In genomic region chr10:14839305-14839695, GRCh38 we compare ENCODE assay signal across 8 cellular contexts. TPM values are rescaled to one million over a fixed set of nuclear protein-coding genes. Genes with fewer than 3 reads are reported as not detected.
DNase-seq lines count a peak whose midpoint lies in the region; ATAC-seq and TF ChIP-seq lines count a peak whose summit lies in the region.

No MANE protein-coding gene starts in this region.

- H3K27me3 Mint-ChIP-seq in memory B cell, result no peaks in the 10 kb centered on the region

- DNase-seq in AG04449 (ENCODE audit: low read depth, low spot score) (no peak), body of pancreas (peak in 2 of 4 donors; percentile 21 to 24), memory B cell (ENCODE audit: low spot score in 2 of 2) (no peak), aorta (peak in 1 of 2 donors; percentile 68), NCI-H1417 (lab: John Stamatoyannopoulos, UW) (no peak)

- peak overlapping the region; percentile 98; the same call in 1 of the 2 replicates for H3K27ac ChIP-seq in HUES64 (ENCODE audit: low read depth, low read length)
- peak overlapping the region in 3 of 4 donors; percentile 95 to 97 (median 97) for H3K27ac ChIP-seq in body of pancreas
- H3K27ac ChIP-seq in aorta (ENCODE audit: low read depth in 1 of 2, low read length in 2 of 2), result peak overlapping the region in 1 of 2 donors; percentile 92

- WGBS in HUES64, result 18% methylated on average over 14 of the region's 14 CpGs
- WGBS in body of pancreas, 2 donors, result 5 to 7% methylated on average over 14 of the region's 14 CpGs
- 8 to 12% methylated on average over 14 of the region's 14 CpGs for WGBS in aorta, 2 donors

- peak overlapping the region; percentile 98 for H3K4me3 ChIP-seq in AG04449 (ENCODE audit: low read depth, low read length)
- peak overlapping the region; percentile 97 for H3K4me3 ChIP-seq in HUES64 (ENCODE audit: low read length)
- peak overlapping the region; percentile 67 to 94 for H3K4me3 ChIP-seq in body of pancreas
- H3K4me3 ChIP-seq in aorta (ENCODE audit: low read length in 2 of 2), result peak overlapping the region; percentile 81 to 93

- H3K9me3 Mint-ChIP-seq in memory B cell, result no peaks in the 10 kb centered on the region

- H3K27me3 ChIP-seq in HUES64 (ENCODE audit: insufficient read depth, low read length) (no peaks in the 10 kb centered on the region), body of pancreas (no peaks in the 10 kb centered on the region), aorta (ENCODE audit: control insufficient read depth in 1 of 2, insufficient read depth in 2 of 2, low read length in 1 of 2) (no peaks in the 10 kb centered on the region)

- peak overlapping the region; percentile 97 for H3K9ac ChIP-seq in HUES64 (ENCODE audit: low read depth, low read length)

- no peak for ATAC-seq in body of pancreas
- ATAC-seq in memory B cell (ENCODE audit: low read depth), result no peak
- ATAC-seq in aorta (ENCODE audit: low FRiP score), result no peak
- ATAC-seq in GM19328 (IDR thresholded peaks at IDR 0.05; ENCODE audit: unreplicated experiment), result no peak
- no peak for ATAC-seq in HG03432 (IDR thresholded peaks at IDR 0.05; ENCODE audit: unreplicated experiment)

- peak in 1 of 3 donors; percentile 3 for TF ChIP-seq POLR2A in body of pancreas (IDR thresholded peaks at IDR 0.05)

- H3K27ac Mint-ChIP-seq in memory B cell, result peak overlapping the region; percentile 98

- H3K4me1 Mint-ChIP-seq in memory B cell, result peaks cover 6% of the 10 kb centered on the region

- intact Hi-C loops in body of pancreas (cut with DNase I), result no loop called here
- intact Hi-C loops in aorta (cut with DNase I), result loop anchor here in 1 of 2 donors (5.0 kb wide), 1 partner anchor 237 kb away; no protein-coding TSS in a partner anchor

- peaks cover 13% of the 10 kb centered on the region for H3K36me3 Mint-ChIP-seq in memory B cell

- no peaks in the 10 kb centered on the region for H3K9me3 ChIP-seq in HUES64 (ENCODE audit: insufficient read depth, low read depth, low read length)
- H3K9me3 ChIP-seq in body of pancreas, result no peaks in the 10 kb centered on the region
- H3K9me3 ChIP-seq in aorta (ENCODE audit: control insufficient read depth, low read length), result no peaks in the 10 kb centered on the region

- H3K4me3 Mint-ChIP-seq in memory B cell, result peak overlapping the region; percentile 97

- H3K4me1 ChIP-seq in HUES64 (ENCODE audit: insufficient read depth, low read length), result peaks cover 13% of the 10 kb centered on the region; the same call in 1 of the 2 replicates
- peaks cover 23% of the 10 kb centered on the region for H3K4me1 ChIP-seq in body of pancreas
- no peaks in the 10 kb centered on the region for H3K4me1 ChIP-seq in aorta (ENCODE audit: control insufficient read depth in 1 of 2, insufficient read depth in 2 of 2, low read length in 2 of 2)

- TF ChIP-seq CTCF in AG04449 (IDR thresholded peaks at IDR 0.05; ENCODE audit: insufficient read depth, low read length, missing control alignments) (no peak), body of pancreas (IDR thresholded peaks at IDR 0.05) (no peak)

- H3K36me3 ChIP-seq in HUES64 (ENCODE audit: insufficient read depth, low read length), result peaks cover 44% of the 10 kb centered on the region
- H3K36me3 ChIP-seq in body of pancreas (replicated peaks in 1 of 2; ENCODE audit: insufficient read depth in 1 of 2, low read depth in 2 of 2), result peaks cover 0 to 12% of the 10 kb centered on the region in 2 donors
- H3K36me3 ChIP-seq in aorta (ENCODE audit: control insufficient read depth in 1 of 2, insufficient read depth in 2 of 2, low read length in 1 of 2), result peaks cover 0 to 7% of the 10 kb centered on the region in 2 donors

- POLR2A ChIA-PET in AG04449 (lab: Yijun Ruan, JAX), result no interaction called here

- CTCF ChIA-PET in AG04449 (lab: Yijun Ruan, JAX), result interaction anchor here (0.6 to 3.3 kb wide), 3 partner anchors 9 to 340 kb away, joined by 4 to 23 read pairs (median 4); no protein-coding TSS in a partner anchor

RNA-seq across cellular contexts. Expression of gene HSPA14, which starts 1.2 kb away (rescaled TPM):
- polyA plus RNA-seq in HUES64 (2013, experiment 1 of 2), result 34.1 TPM
- polyA plus RNA-seq in HUES64 (2013, experiment 2 of 2), result 32.3 TPM
- total RNA-seq in body of pancreas (1 to 10 TPM; 6.6 to 7.8 TPM), aorta (10 to 100 TPM; 11.5 TPM)
- polyA plus RNA-seq in aorta, result 10 to 100 TPM in 1 of 2 donors, 1 to 10 TPM in 1; 7.3 to 11.7 TPM

RNA-seq across cellular contexts. Expression of gene MSANTD7, which starts 1.2 kb away (rescaled TPM):
- polyA plus RNA-seq in HUES64 (2013, experiment 1 of 2), result 15.2 TPM
- polyA plus RNA-seq in HUES64 (2013, experiment 2 of 2), result 13.1 TPM
- total RNA-seq in body of pancreas (10 to 100 TPM in 1 of 2 donors, 1 to 10 TPM in 1; 6.5 to 11.5 TPM), aorta (1 to 10 TPM; 7.0 to 8.2 TPM)
- polyA plus RNA-seq in aorta, result 1 to 10 TPM; 2.6 to 4.1 TPM

RNA-seq across cellular contexts. Expression of gene CDNF, which starts 1.5 kb away (rescaled TPM):
- 0.40 TPM for polyA plus RNA-seq in HUES64 (2013, experiment 1 of 2)
- 0.95 TPM for polyA plus RNA-seq in HUES64 (2013, experiment 2 of 2)
- 10 to 100 TPM in 1 of 2 donors, 1 to 10 TPM in 1; 1.3 to 15.3 TPM for total RNA-seq in body of pancreas
- 1 to 10 TPM; 1.9 TPM for total RNA-seq in aorta
- polyA plus RNA-seq in aorta, result 1 to 10 TPM in 1 of 2 donors, not detected in 1; 1.3 TPM

RNA-seq across cellular contexts. Expression of gene SUV39H2, which starts 39.4 kb away (rescaled TPM):
- polyA plus RNA-seq in HUES64 (2013, experiment 1 of 2), result 53.7 TPM
- polyA plus RNA-seq in HUES64 (2013, experiment 2 of 2), result 51.8 TPM
- total RNA-seq in body of pancreas (1 to 10 TPM; 3.1 to 4.6 TPM), aorta (1 to 10 TPM; 5.2 to 8.0 TPM)
- polyA plus RNA-seq in aorta, result 1 to 10 TPM; 1.1 to 3.0 TPM
